11 cellular contexts compared by ENCODE assay signal in the genomic region with DNA sequence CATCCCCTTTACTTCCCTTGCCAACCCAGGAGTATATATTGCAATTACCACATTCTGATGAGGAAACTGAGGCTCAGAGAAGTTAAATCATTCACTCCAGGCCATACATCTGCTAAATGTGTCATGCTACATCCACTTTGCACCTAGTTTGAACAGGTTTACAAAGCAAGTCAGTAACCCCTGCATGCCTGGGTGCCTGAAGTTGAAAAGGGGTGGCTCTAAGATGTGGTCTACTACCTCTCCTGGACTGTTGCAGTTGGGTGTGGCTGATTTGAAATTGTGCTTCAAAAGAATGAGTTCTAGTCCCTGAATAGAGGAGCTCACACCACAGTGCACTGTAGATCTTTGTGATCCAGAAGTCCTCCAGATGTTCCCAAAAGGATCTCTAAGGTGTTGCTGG. TPM values are rescaled to one million over a fixed set of nuclear protein-coding genes. Genes with fewer than 3 reads are reported as not detected.
A peak's percentile ranks its signal among the peaks of the same experiment; 100 is the strongest.
DNase-seq lines count a peak whose midpoint lies in the region; ATAC-seq, FAIRE-seq and TF ChIP-seq lines count a peak whose summit lies in the region.
"Had no signal": no experiment of that assay in that cellular context is flagged by ENCODE, and none has a peak within 500 bp of the region (broad histone marks: within the 10 kb centered on the region; RNA-seq: fewer than 3 reads in every experiment).

No MANE protein-coding gene starts in this region.

- ATAC-seq in upper lobe of left lung (ENCODE audit: low FRiP score in 2 of 2) (no peak), aorta (ENCODE audit: low FRiP score) (no peak)

- no peak overlapping the region for H2AFZ ChIP-seq in mammary epithelial cell (ENCODE audit: low read depth, low read length)

- no peak for TF ChIP-seq CTCF in breast epithelium (IDR thresholded peaks at IDR 0.05)
- no peak for TF ChIP-seq CTCF in mammary epithelial cell (conservative IDR thresholded peaks at IDR 0.05 in 1 of 2, IDR thresholded peaks at IDR 0.05 in 1 of 2; ENCODE audit: extremely low read depth in 1 of 2, insufficient read depth in 1 of 2, low read depth in 1 of 2, low read length in 2 of 2)
- no peak for TF ChIP-seq CTCF in upper lobe of left lung (IDR thresholded peaks at IDR 0.05)

- FAIRE-seq in RCC 7860 (lab: Jason Lieb, UNC): no peak

- no peak overlapping the region for H3K4me2 ChIP-seq in mammary epithelial cell (ENCODE audit: insufficient read depth, low read depth, low read length)

- no peaks in the 10 kb centered on the region for H3K9me3 Mint-ChIP-seq in activated T-helper 1 cell treated with anti-CD3 and anti-CD28 coated beads, Interleukin-12 subunit alpha, Interleukin-12 subunit beta, Interleukin-2, Interleukin-4 antibody, amounts not matched to agents 30 ng/mL and 10 ng/mL and 1 ng/mL, durations not matched to agents 14 hours and 24 hours and 36 hours
- H3K9me3 Mint-ChIP-seq: brain had no signal

- TF ChIP-seq EP300 in upper lobe of left lung (IDR thresholded peaks at IDR 0.05): no peak

- in situ Hi-C loops in mammary epithelial cell (cut with MboI; ENCODE audit: low sequenced_read_pairs in 2 of 2): no loop called here

- no peak for TF ChIP-seq POLR2A in breast epithelium (IDR thresholded peaks at IDR 0.05)
- no peak for TF ChIP-seq POLR2A in upper lobe of left lung (IDR thresholded peaks at IDR 0.05)

- BruUV-seq in mammary epithelial cell (replicated peaks; lab: Mats Ljungman, UMichigan): no TSS peak

- H3K4me1 ChIP-seq in breast epithelium (no peaks in the 10 kb centered on the region), mammary epithelial cell (ENCODE audit: insufficient read depth, low read length) (peaks cover 24% of the 10 kb centered on the region), muscle layer of duodenum (ENCODE audit: control insufficient read depth in 1 of 2, insufficient read depth in 2 of 2, low read length in 2 of 2) (peaks cover 11 to 27% of the 10 kb centered on the region in 2 donors), upper lobe of left lung (peaks cover 87 to 93% (median 90%) of the 10 kb centered on the region in 4 donors), aorta (ENCODE audit: control insufficient read depth in 1 of 2, insufficient read depth in 2 of 2, low read length in 2 of 2) (peaks cover 3 to 4% of the 10 kb centered on the region in 2 donors)

- H3K9me3 ChIP-seq in breast epithelium: no peaks in the 10 kb centered on the region
- no peaks in the 10 kb centered on the region for H3K9me3 ChIP-seq in mammary epithelial cell (replicated peaks; ENCODE audit: insufficient read depth, low read length)
- H3K9me3 ChIP-seq in muscle layer of duodenum (ENCODE audit: control insufficient read depth in 1 of 2, low read length in 2 of 2): no peaks in the 10 kb centered on the region
- no peaks in the 10 kb centered on the region for H3K9me3 ChIP-seq in upper lobe of left lung
- no peaks in the 10 kb centered on the region for H3K9me3 ChIP-seq in aorta (ENCODE audit: control insufficient read depth, low read length)

- no peak for DNase-seq in breast epithelium (ENCODE audit: low spot score in 2 of 2)
- DNase-seq in mammary epithelial cell: no peak
- DNase-seq in activated T-helper 1 cell treated with anti-CD3 and anti-CD28 coated beads, Interleukin-12 subunit alpha, Interleukin-12 subunit beta, Interleukin-2, Interleukin-4 antibody, amounts not matched to agents 30 ng/mL and 10 ng/mL and 1 ng/mL, durations not matched to agents 14 hours and 24 hours and 36 hours (ENCODE audit: low spot score): no peak
- DNase-seq in upper lobe of left lung: no peak
- DNase-seq in RCC 7860 (ENCODE audit: low spot score): no peak
- no peak for DNase-seq in EL
- DNase-seq in aorta: no peak

- H3K36me3 ChIP-seq in breast epithelium (no peaks in the 10 kb centered on the region), mammary epithelial cell (ENCODE audit: insufficient read depth, low read length) (no peaks in the 10 kb centered on the region), muscle layer of duodenum (ENCODE audit: control insufficient read depth in 1 of 2, insufficient read depth in 2 of 2, low read length in 2 of 2) (no peaks in the 10 kb centered on the region), upper lobe of left lung (no peaks in the 10 kb centered on the region), aorta (ENCODE audit: control insufficient read depth in 1 of 2, insufficient read depth in 2 of 2, low read length in 1 of 2) (no peaks in the 10 kb centered on the region)

- no peaks in the 10 kb centered on the region for H3K27me3 Mint-ChIP-seq in activated T-helper 1 cell treated with anti-CD3 and anti-CD28 coated beads, Interleukin-12 subunit alpha, Interleukin-12 subunit beta, Interleukin-2, Interleukin-4 antibody, amounts not matched to agents 30 ng/mL and 10 ng/mL and 1 ng/mL, durations not matched to agents 14 hours and 24 hours and 36 hours (ENCODE audit: insufficient read depth)

- peaks cover 99% of the 10 kb centered on the region for H3K4me1 Mint-ChIP-seq in activated T-helper 1 cell treated with anti-CD3 and anti-CD28 coated beads, Interleukin-12 subunit alpha, Interleukin-12 subunit beta, Interleukin-2, Interleukin-4 antibody, amounts not matched to agents 30 ng/mL and 10 ng/mL and 1 ng/mL, durations not matched to agents 14 hours and 24 hours and 36 hours (ENCODE audit: low read depth)

- H3K27ac ChIP-seq in breast epithelium (peak overlapping the region; percentile 68 to 73), mammary epithelial cell (ENCODE audit: insufficient read depth, low read depth, low read length) (no peak overlapping the region), muscle layer of duodenum (ENCODE audit: low read length) (peak overlapping the region; percentile 57), upper lobe of left lung (peak overlapping the region; percentile 76 to 90 (median 84)), aorta (ENCODE audit: low read depth in 1 of 2, low read length in 2 of 2) (no peak overlapping the region)
- H3K27ac ChIP-seq: RWPE1 had no signal

- dilution Hi-C loops in mammary epithelial cell (cut with HindIII; ENCODE audit: low sequenced_read_pairs): no loop called here

- no peaks in the 10 kb centered on the region for H4K20me1 ChIP-seq in mammary epithelial cell (ENCODE audit: insufficient read depth, low read length)

- peak overlapping the region; percentile 53 for H3K4me3 Mint-ChIP-seq in activated T-helper 1 cell treated with anti-CD3 and anti-CD28 coated beads, Interleukin-12 subunit alpha, Interleukin-12 subunit beta, Interleukin-2, Interleukin-4 antibody, amounts not matched to agents 30 ng/mL and 10 ng/mL and 1 ng/mL, durations not matched to agents 14 hours and 24 hours and 36 hours
- H3K4me3 Mint-ChIP-seq: brain had no signal

- H3K27ac Mint-ChIP-seq in activated T-helper 1 cell treated with anti-CD3 and anti-CD28 coated beads, Interleukin-12 subunit alpha, Interleukin-12 subunit beta, Interleukin-2, Interleukin-4 antibody, amounts not matched to agents 30 ng/mL and 10 ng/mL and 1 ng/mL, durations not matched to agents 14 hours and 24 hours and 36 hours: peak overlapping the region; percentile 91
- H3K27ac Mint-ChIP-seq: WTC11 had no signal

- peaks cover 16% of the 10 kb centered on the region for H3K36me3 Mint-ChIP-seq in activated T-helper 1 cell treated with anti-CD3 and anti-CD28 coated beads, Interleukin-12 subunit alpha, Interleukin-12 subunit beta, Interleukin-2, Interleukin-4 antibody, amounts not matched to agents 30 ng/mL and 10 ng/mL and 1 ng/mL, durations not matched to agents 14 hours and 24 hours and 36 hours (ENCODE audit: low read depth)
- H3K36me3 Mint-ChIP-seq: brain, WTC11 had no signal

- H3K27me3 ChIP-seq in breast epithelium (no peaks in the 10 kb centered on the region), mammary epithelial cell (ENCODE audit: insufficient read depth, low read length) (no peaks in the 10 kb centered on the region), muscle layer of duodenum (ENCODE audit: low read depth, low read length) (no peaks in the 10 kb centered on the region), upper lobe of left lung (no peaks in the 10 kb centered on the region), aorta (ENCODE audit: control insufficient read depth in 1 of 2, insufficient read depth in 2 of 2, low read length in 1 of 2) (no peaks in the 10 kb centered on the region)

- H3K4me3 ChIP-seq in breast epithelium (no peak overlapping the region), mammary epithelial cell (replicated peaks in 1 of 3; ENCODE audit: insufficient read depth in 1 of 3, low read depth in 2 of 3, low read length in 3 of 3) (no peak overlapping the region), muscle layer of duodenum (ENCODE audit: low read depth in 1 of 2, low read length in 2 of 2) (no peak overlapping the region), upper lobe of left lung (no peak overlapping the region), aorta (ENCODE audit: low read length in 2 of 2) (no peak overlapping the region)

- CTCF ChIA-PET in mammary epithelial cell (lab: Charles Lee; ENCODE audit: low non-redundant PET): no interaction called here

- no peak overlapping the region for H3K9ac ChIP-seq in mammary epithelial cell (ENCODE audit: insufficient read depth, low read length)

- intact Hi-C loops in breast epithelium (cut with DNase I; ENCODE audit: low total_unique reads): no loop called here
- intact Hi-C loops in mammary epithelial cell (cut with micrococcal nuclease): no loop called here
- intact Hi-C loops in activated T-helper 1 cell treated with anti-CD3 and anti-CD28 coated beads, Interleukin-12 subunit alpha, Interleukin-12 subunit beta, Interleukin-2, Interleukin-4 antibody, amounts not matched to agents 30 ng/mL and 10 ng/mL and 1 ng/mL, durations not matched to agents 14 hours and 24 hours and 36 hours (cut with micrococcal nuclease): loop anchor here (2.0 to 5.0 kb wide), 3 partner anchors 17 to 485 kb away; no protein-coding TSS in a partner anchor
- intact Hi-C loops in aorta (cut with DNase I): no loop called here

- peaks cover 4% of the 10 kb centered on the region for H3K79me2 ChIP-seq in mammary epithelial cell (ENCODE audit: insufficient read depth, low read length)

RNA-seq across cellular contexts. Expression of gene FLI1, which starts 23.7 kb away (rescaled TPM):
- 10 to 100 TPM; 23.9 to 62.2 (median 46.2) TPM for total RNA-seq in breast epithelium
- total RNA-seq in mammary epithelial cell: 1 to 10 TPM in 1 of 2 donors, under 1 TPM in 1; 0.67 to 1.6 TPM
- polyA plus RNA-seq in mammary epithelial cell: 7.1 TPM
- polyA minus RNA-seq in mammary epithelial cell: 40.9 TPM
- 40.7 and 41.5 TPM in 2 replicates for total RNA-seq in activated T-helper 1 cell treated with anti-CD3 and anti-CD28 coated beads, Interleukin-12 subunit alpha, Interleukin-12 subunit beta, Interleukin-2, Interleukin-4 antibody, amounts not matched to agents 30 ng/mL and 10 ng/mL and 1 ng/mL, durations not matched to agents 14 hours and 24 hours and 36 hours
- 10 to 100 TPM; 36.3 to 80.1 (median 54.4) TPM for total RNA-seq in upper lobe of left lung
- total RNA-seq in aorta: 10 to 100 TPM; 32.5 to 65.0 TPM
- 1 to 10 TPM; 4.1 to 5.5 TPM for polyA plus RNA-seq in aorta

Comparison
In these comparisons a context has a peak if more than half of its experiments do, and no peak if none do; other contexts are left out.
1. H3K27ac ChIP-seq: peak in breast epithelium (2 of 2), muscle layer of duodenum (single experiment) and upper lobe of left lung (4 of 4); none in mammary epithelial cell (single experiment) and aorta (0 of 2).
2. RNA of gene FLI1, which starts 23.7 kb away (total RNA-seq): 32.5 to 65.0 TPM in aorta, 36.3 to 80.1 TPM in upper lobe of left lung, 23.9 to 62.2 TPM in breast epithelium and 40.7 to 41.5 TPM in activated T-helper 1 cell treated with anti-CD3 and anti-CD28 coated beads, Interleukin-12 subunit alpha, Interleukin-12 subunit beta, Interleukin-2, Interleukin-4 antibody, amounts not matched to agents 30 ng/mL and 10 ng/mL and 1 ng/mL, durations not matched to agents 14 hours and 24 hours and 36 hours; 0.67 to 1.6 TPM in mammary epithelial cell; every median in the first group is over 4 times any median in the second.